ENCODE assay signal across 7 cellular contexts in genomic region chr2:239245872-239246701, GRCh38.
DNase-seq lines count a peak whose midpoint lies in the region; ATAC-seq, FAIRE-seq and TF ChIP-seq lines count a peak whose summit lies in the region.

No MANE protein-coding gene starts in this region.

- DNase-seq in IMR-90 = no peak
- DNase-seq in WTC11 (ENCODE audit: low spot score) = peak; percentile 32
- DNase-seq in iPS-NIHi7 (ENCODE audit: extremely low spot score) = peak; percentile 62
- DNase-seq in small intestine = peak; percentile 73
- DNase-seq in medulla oblongata (ENCODE audit: extremely low spot score) = no peak
- DNase-seq in DMS 273 (lab: John Stamatoyannopoulos, UW; ENCODE audit: unreplicated experiment) = no peak
- DNase-seq in natural killer cell = no peak

- H3K14ac ChIP-seq in IMR-90 (replicated peaks; ENCODE audit: low read depth, low read length) = no peak overlapping the region

- no peak for TF ChIP-seq POLR2A in IMR-90 (IDR thresholded peaks at IDR 0.05; ENCODE audit: low read depth, low read length)

- H3K9me3 Mint-ChIP-seq in WTC11 = no peaks in the 10 kb centered on the region
- H3K9me3 Mint-ChIP-seq in natural killer cell = no peaks in the 10 kb centered on the region

- no peak overlapping the region for H3K18ac ChIP-seq in IMR-90 (ENCODE audit: low read depth, low read length)

- H3K36me3 ChIP-seq in IMR-90 (ENCODE audit: control insufficient read depth, insufficient read depth, low read length) (no peaks in the 10 kb centered on the region), small intestine (ENCODE audit: control insufficient read depth in 2 of 2, insufficient read depth in 2 of 2, low read length in 2 of 2) (no peaks in the 10 kb centered on the region)

- H2AFZ ChIP-seq in IMR-90 (replicated peaks; ENCODE audit: low read length, poor library complexity) = no peak overlapping the region

- CTCF ChIA-PET in IMR-90 (lab: Yijun Ruan, JAX) = no interaction called here
- CTCF ChIA-PET in WTC11 (lab: Charles Lee) = interaction anchor here (1.6 kb wide), 1 partner anchor 40 kb away, joined by 3 read pairs; no protein-coding TSS in a partner anchor

- TF ChIP-seq CTCF in IMR-90 (conservative IDR thresholded peaks at IDR 0.05; ENCODE audit: low read depth, low read length) (no peak), WTC11 (IDR thresholded peaks at IDR 0.05) (no peak), natural killer cell (IDR thresholded peaks at IDR 0.05) (no peak)

- WGBS in IMR-90 (ENCODE audit: extremely low coverage in 2 of 2, insufficient read length in 1 of 2), 2 experiments = 81% methylated on average over 27 of the region's 40 CpGs; no CpG with 5 or more reads in 1 of the 2 experiments
- WGBS in small intestine, 3 donors = 38 to 71% (median 48%) methylated on average over 37 to 40 of the region's 40 CpGs

- H3K27me3 ChIP-seq in IMR-90 (ENCODE audit: control insufficient read depth, insufficient read depth, low read length) (no peaks in the 10 kb centered on the region), small intestine (ENCODE audit: control insufficient read depth in 2 of 2, insufficient read depth in 2 of 2, low read length in 2 of 2) (no peaks in the 10 kb centered on the region)

- H3K4ac ChIP-seq in IMR-90 (ENCODE audit: low read depth, low read length) = no peak overlapping the region

- dilution Hi-C loops in IMR-90 (cut with HindIII; ENCODE audit: low sequenced_read_pairs, unreplicated experiment) = no loop called here

- no peak overlapping the region for H3K4me3 Mint-ChIP-seq in WTC11
- no peak overlapping the region for H3K4me3 Mint-ChIP-seq in natural killer cell

- no peak overlapping the region for H3K23ac ChIP-seq in IMR-90 (ENCODE audit: low read depth, low read length)

- H3K79me1 ChIP-seq in IMR-90 (ENCODE audit: low read depth in 1 of 2, low read length in 2 of 2) = peaks cover 48 to 63% of the 10 kb centered on the region in 2 experiments

- no peak overlapping the region for H3K4me2 ChIP-seq in IMR-90 (ENCODE audit: low read depth, low read length)

- no peak overlapping the region for H2BK20ac ChIP-seq in IMR-90 (ENCODE audit: low read depth, low read length)

- H2BK15ac ChIP-seq in IMR-90 (ENCODE audit: low read depth, low read length) = no peak overlapping the region

- FAIRE-seq in small intestine (lab: Jason Lieb, UNC) = no peak

- H2AK5ac ChIP-seq in IMR-90 (ENCODE audit: low read depth, low read length) = 0 out of 2 replicates have a peak overlapping the region, but pooled peaks have one; percentile 15

- no peak overlapping the region for H2BK5ac ChIP-seq in IMR-90 (ENCODE audit: low read depth, low read length, poor library complexity, severe bottlenecking)

- intact Hi-C loops in IMR-90 (cut with micrococcal nuclease) (no loop called here), natural killer cell (cut with micrococcal nuclease) (no loop called here)

- in situ Hi-C loops in IMR-90 (cut with MboI; ENCODE audit: low sequenced_read_pairs) = no loop called here

- H3K4me1 Mint-ChIP-seq in WTC11 (peaks cover 47% of the 10 kb centered on the region), natural killer cell (peaks cover 50 to 55% of the 10 kb centered on the region in 2 donors)

- no peak overlapping the region for H2AK9ac ChIP-seq in IMR-90 (replicated peaks; ENCODE audit: low read depth, low read length, poor library complexity)

- H2BK120ac ChIP-seq in IMR-90 (ENCODE audit: low read depth, low read length) = no peak overlapping the region

- no peak overlapping the region; the same call in 1 of the 2 replicates for H4K91ac ChIP-seq in IMR-90 (ENCODE audit: insufficient read depth, low read depth, low read length)

- no peak overlapping the region for H4K5ac ChIP-seq in IMR-90 (ENCODE audit: low read depth, low read length)

- H3K56ac ChIP-seq in IMR-90 (ENCODE audit: extremely low read depth, insufficient read depth, low read length) = no peak overlapping the region

- no peak overlapping the region for H3K9ac ChIP-seq in IMR-90 (ENCODE audit: low read depth, low read length)

- H4K20me1 ChIP-seq in IMR-90 (ENCODE audit: insufficient read depth, low read length) = no peaks in the 10 kb centered on the region

- H3K4me3 ChIP-seq in IMR-90 (ENCODE audit: insufficient read depth, low read depth, low read length) = no peak overlapping the region
- H3K4me3 ChIP-seq in small intestine (ENCODE audit: low read depth in 1 of 2, low read length in 2 of 2) = peak overlapping the region in 1 of 2 donors; percentile 42

- H3K4me1 ChIP-seq in IMR-90 (ENCODE audit: control insufficient read depth, insufficient read depth, low read length) (peaks cover 13% of the 10 kb centered on the region), small intestine (ENCODE audit: control insufficient read depth in 2 of 2, insufficient read depth in 1 of 2, low read depth in 1 of 2, low read length in 1 of 2) (no peaks in the 10 kb centered on the region)

- H3K27ac ChIP-seq in IMR-90 (ENCODE audit: insufficient read depth, low read length) (no peak overlapping the region), small intestine (ENCODE audit: low read depth in 1 of 2, low read length in 1 of 2) (peak overlapping the region; percentile 16 to 41)

- no TSS peak for BruUV-seq in IMR-90 (replicated peaks; lab: Mats Ljungman, UMichigan)

- H3K9me3 ChIP-seq in IMR-90 (ENCODE audit: control insufficient read depth, insufficient read depth, low read length) (no peaks in the 10 kb centered on the region), small intestine (ENCODE audit: control insufficient read depth, low read depth) (no peaks in the 10 kb centered on the region)

- H3K27me3 Mint-ChIP-seq in WTC11 (ENCODE audit: low read depth) = no peaks in the 10 kb centered on the region
- no peaks in the 10 kb centered on the region for H3K27me3 Mint-ChIP-seq in natural killer cell (ENCODE audit: low read depth in 2 of 2)

- no peak overlapping the region for H4K8ac ChIP-seq in IMR-90 (ENCODE audit: low read depth in 2 of 2, low read length in 2 of 2)

- peaks cover 13% of the 10 kb centered on the region for H3K9me1 ChIP-seq in IMR-90 (ENCODE audit: insufficient read depth, low read length)

- POLR2A ChIA-PET in IMR-90 (lab: Charles Lee; ENCODE audit: unreplicated experiment) (no interaction called here), WTC11 (lab: Charles Lee) (no interaction called here)

- ATAC-seq in IMR-90 (ENCODE audit: low read depth) = no peak
- ATAC-seq in WTC11 = peak; percentile 77
- ATAC-seq in natural killer cell = no peak

- H3K36me3 Mint-ChIP-seq in WTC11 (no peaks in the 10 kb centered on the region), natural killer cell (no peaks in the 10 kb centered on the region)

- H3K27ac Mint-ChIP-seq in WTC11 = peak overlapping the region; percentile 91; the same call in 1 of the 2 replicates
- H3K27ac Mint-ChIP-seq in natural killer cell = peak overlapping the region in 1 of 2 donors; percentile 45

- no peak for TF ChIP-seq RAD21 in IMR-90 (IDR thresholded peaks at IDR 0.05; ENCODE audit: low read length)

TF ChIP-seq in IMR-90, 13 proteins besides CTCF, POLR2A, EP300 and RAD21 (continues in another document):
- TF ChIP-seq MAZ (IDR thresholded peaks at IDR 0.05; ENCODE audit: borderline replicate concordance, low read depth, low read length) (no peak), NFE2L2 (IDR thresholded peaks at IDR 0.05; ENCODE audit: low read depth, low read length) (no peak), ELK1 (IDR thresholded peaks at IDR 0.05; ENCODE audit: borderline replicate concordance, low read depth, low read length) (no peak), FOS (IDR thresholded peaks at IDR 0.05; ENCODE audit: low read depth, low read length) (no peak), RCOR1 (IDR thresholded peaks at IDR 0.05; ENCODE audit: insufficient replicate concordance, low read length) (no peak), BHLHE40 (IDR thresholded peaks at IDR 0.05; ENCODE audit: low read depth, low read length) (no peak), CEBPB (IDR thresholded peaks at IDR 0.05; ENCODE audit: low read depth, low read length) (no peak), SMC3 (IDR thresholded peaks at IDR 0.05; ENCODE audit: low read depth, low read length) (no peak), CHD1 (IDR thresholded peaks at IDR 0.05; ENCODE audit: low read depth, low read length) (no peak), MXI1 (IDR thresholded peaks at IDR 0.05; ENCODE audit: borderline replicate concordance, low read depth, low read length) (no peak)

TF ChIP-seq in WTC11, 78 proteins besides CTCF, POLR2A, EP300 and RAD21 (continues in another document):
- TF ChIP-seq AR (CRISPR knock-in tag; IDR thresholded peaks at IDR 0.05) = no peak

Comparison
In these comparisons a context has a peak if more than half of its experiments do, and no peak if none do; other contexts are left out.
1. DNase-seq: peak in WTC11 (single experiment), iPS-NIHi7 (single experiment) and small intestine (single experiment); none in IMR-90 (single experiment), medulla oblongata (single experiment), DMS 273 (single experiment) and natural killer cell (single experiment).